In the genomic region with DNA sequence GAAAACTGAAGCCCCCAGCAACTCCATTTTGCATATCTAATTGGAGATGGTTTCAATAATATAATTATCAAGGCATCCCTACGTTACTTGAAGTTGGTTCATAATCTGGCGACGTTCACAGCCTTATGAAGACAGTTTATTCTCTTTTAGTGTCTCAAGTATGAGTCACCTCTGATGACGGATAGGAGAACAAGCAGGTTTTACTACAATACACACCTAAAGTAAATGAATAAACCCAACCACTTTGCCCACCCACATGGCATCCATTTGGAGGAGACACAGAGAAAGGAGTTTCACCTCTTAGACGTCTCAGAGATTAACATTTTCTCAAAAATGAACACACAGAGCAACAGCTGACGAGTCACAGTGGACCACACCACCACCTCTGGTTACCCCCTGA, we compare ENCODE assay signal across 1 cellular context.
TF ChIP-seq lines count a peak whose summit lies in the region.

No MANE protein-coding gene starts in this region.

TF ChIP-seq in HepG2, 621 proteins besides CTCF, POLR2A, EP300 and RAD21:
- TF ChIP-seq CREB1 (IDR thresholded peaks at IDR 0.05) (0 out of 2 replicates have a peak, but pooled peaks have one; percentile 11), CREB1 (CRISPR knock-in tag; IDR thresholded peaks at IDR 0.05) (no peak), ZSCAN21 (CRISPR knock-in tag; IDR thresholded peaks at IDR 0.05; ENCODE audit: borderline replicate concordance) (no peak), SOX13 (IDR thresholded peaks at IDR 0.05) (no peak), SOX13 (CRISPR knock-in tag; conservative IDR thresholded peaks at IDR 0.05 in 1 of 2, IDR thresholded peaks at IDR 0.05 in 1 of 2) (no peak)
